Comparison of ENCODE assay signal across 28 cellular contexts in genomic region chr5:168400429-168401220, GRCh38.
"Had no signal": no experiment of that assay in that cellular context is flagged by ENCODE, and none has a peak within 500 bp of the region (broad histone marks: within the 10 kb centered on the region; RNA-seq: fewer than 3 reads in every experiment).

No MANE protein-coding gene starts in this region.

- H3K4me1 ChIP-seq: ascending aorta, pancreas, transverse colon, vagina had no signal

- H3K27ac Mint-ChIP-seq: activated CD4-positive, alpha-beta memory T cell treated with anti-CD3 and anti-CD28 coated beads for 36 hours; activated CD4-positive, alpha-beta T cell treated with anti-CD3 and anti-CD28 coated beads, Interleukin-2, amount 10 ng/mL, durations not matched to agents 24 days and 14 days; activated naive CD4-positive, alpha-beta T cell treated with anti-CD3 and anti-CD28 coated beads, Interleukin-2, amount 10 ng/mL, durations not matched to agents 7 days and 5 days; activated naive CD8-positive, alpha-beta T cell treated with anti-CD3 and anti-CD28 coated beads, Interleukin-2, amount 10 ng/mL, durations not matched to agents 7 days and 5 days; activated T-cell treated with anti-CD3 and anti-CD28 coated beads, Interleukin-2, amount 50 U/mL, for 24 hours had no signal

- H3K4me1 Mint-ChIP-seq: activated CD4-positive, alpha-beta T cell treated with anti-CD3 and anti-CD28 coated beads, Interleukin-2, amount 10 ng/mL, durations not matched to agents 24 days and 14 days; activated naive CD4-positive, alpha-beta T cell treated with anti-CD3 and anti-CD28 coated beads, Interleukin-2, amount 10 ng/mL, durations not matched to agents 7 days and 5 days; activated naive CD8-positive, alpha-beta T cell treated with anti-CD3 and anti-CD28 coated beads, Interleukin-2, amount 10 ng/mL, durations not matched to agents 7 days and 5 days; T-helper 17 cell had no signal

- H3K4me3 ChIP-seq: ascending aorta, pancreas, right atrium auricular region, smooth muscle cell, transverse colon, vagina had no signal

- DNase-seq: activated CD4-positive, alpha-beta memory T cell treated with anti-CD3 and anti-CD28 coated beads for 36 hours; activated CD4-positive, alpha-beta T cell treated with anti-CD3 and anti-CD28 coated beads, Interleukin-2, amount 10 ng/mL, durations not matched to agents 24 days and 14 days; activated CD4-positive, CD25-positive, alpha-beta regulatory T cell treated with anti-CD3 and anti-CD28 coated beads, Interleukin-2, amount 50 U/mL, for 72 hours; activated CD8-positive, alpha-beta memory T cell treated with anti-CD3 and anti-CD28 coated beads, Interleukin-2, amount 50 U/mL, for 48 hours; activated gamma-delta T cell; activated naive CD4-positive, alpha-beta T cell treated with anti-CD3 and anti-CD28 coated beads, Interleukin-2, amount 10 ng/mL, durations not matched to agents 7 days and 5 days; activated naive CD8-positive, alpha-beta T cell treated with anti-CD3 and anti-CD28 coated beads, Interleukin-2, amount 10 ng/mL, durations not matched to agents 7 days and 5 days; activated T-cell treated with anti-CD3 and anti-CD28 coated beads, Interleukin-2, amount 50 U/mL, for 24 hours; central memory CD4-positive, alpha-beta T cell; islet precursor cell; left ventricle myocardium superior; mammary epithelial cell; midbrain; naive thymus-derived CD4-positive, alpha-beta T cell; nucleus accumbens; pancreas; stimulated activated CD4-positive, alpha-beta T cell treated with anti-CD3 and anti-CD28 coated beads, Interleukin-15, amount 100 ng/mL, for 24 hours; stimulated activated CD4-positive, alpha-beta T cell treated with anti-CD3 and anti-CD28 coated beads, Interleukin-2, amount 100 ng/mL, for 24 hours; stimulated activated naive CD4-positive, alpha-beta T cell treated with Interleukin-2 at 50 U/mL for 16 hours; T-helper 17 cell; T1000; transverse colon had no signal

- H3K9me3 Mint-ChIP-seq: activated CD4-positive, alpha-beta memory T cell treated with anti-CD3 and anti-CD28 coated beads for 36 hours; activated CD4-positive, alpha-beta T cell treated with anti-CD3 and anti-CD28 coated beads, Interleukin-2, amount 10 ng/mL, durations not matched to agents 24 days and 14 days; activated naive CD4-positive, alpha-beta T cell treated with anti-CD3 and anti-CD28 coated beads, Interleukin-2, amount 10 ng/mL, durations not matched to agents 7 days and 5 days; activated naive CD8-positive, alpha-beta T cell treated with anti-CD3 and anti-CD28 coated beads, Interleukin-2, amount 10 ng/mL, durations not matched to agents 7 days and 5 days; activated T-cell treated with anti-CD3 and anti-CD28 coated beads, Interleukin-2, amount 50 U/mL, for 24 hours; naive thymus-derived CD4-positive, alpha-beta T cell; neural crest cell had no signal

- H3K27ac ChIP-seq: ascending aorta, right atrium auricular region, transverse colon, vagina had no signal

- H3K27me3 ChIP-seq: ascending aorta, pancreas, right atrium auricular region, transverse colon, vagina had no signal

- H3K36me3 ChIP-seq: ascending aorta, right atrium auricular region, transverse colon, vagina had no signal

- ATAC-seq: left ventricle myocardium superior; naive thymus-derived CD4-positive, alpha-beta T cell; T-helper 17 cell had no signal

- H3K27me3 Mint-ChIP-seq: activated CD4-positive, alpha-beta memory T cell treated with anti-CD3 and anti-CD28 coated beads for 36 hours; T-helper 17 cell had no signal

- FAIRE-seq: frontal cortex, pancreas had no signal

- H3K4me3 Mint-ChIP-seq: activated CD4-positive, alpha-beta memory T cell treated with anti-CD3 and anti-CD28 coated beads for 36 hours; activated CD4-positive, alpha-beta T cell treated with anti-CD3 and anti-CD28 coated beads, Interleukin-2, amount 10 ng/mL, durations not matched to agents 24 days and 14 days; activated naive CD4-positive, alpha-beta T cell treated with anti-CD3 and anti-CD28 coated beads, Interleukin-2, amount 10 ng/mL, durations not matched to agents 7 days and 5 days; activated naive CD8-positive, alpha-beta T cell treated with anti-CD3 and anti-CD28 coated beads, Interleukin-2, amount 10 ng/mL, durations not matched to agents 7 days and 5 days; activated T-cell treated with anti-CD3 and anti-CD28 coated beads, Interleukin-2, amount 50 U/mL, for 24 hours; naive thymus-derived CD4-positive, alpha-beta T cell; neural crest cell; T-helper 17 cell had no signal

- H3K36me3 Mint-ChIP-seq: activated CD4-positive, alpha-beta memory T cell treated with anti-CD3 and anti-CD28 coated beads for 36 hours; activated naive CD4-positive, alpha-beta T cell treated with anti-CD3 and anti-CD28 coated beads, Interleukin-2, amount 10 ng/mL, durations not matched to agents 7 days and 5 days; activated naive CD8-positive, alpha-beta T cell treated with anti-CD3 and anti-CD28 coated beads, Interleukin-2, amount 10 ng/mL, durations not matched to agents 7 days and 5 days; naive thymus-derived CD4-positive, alpha-beta T cell had no signal

- H3K4me2 ChIP-seq: smooth muscle cell had no signal

- H3K9me3 ChIP-seq: ascending aorta, pancreas, right atrium auricular region, transverse colon, vagina had no signal
